Comparison of ENCODE assay signal across 25 cellular contexts in the genomic region with DNA sequence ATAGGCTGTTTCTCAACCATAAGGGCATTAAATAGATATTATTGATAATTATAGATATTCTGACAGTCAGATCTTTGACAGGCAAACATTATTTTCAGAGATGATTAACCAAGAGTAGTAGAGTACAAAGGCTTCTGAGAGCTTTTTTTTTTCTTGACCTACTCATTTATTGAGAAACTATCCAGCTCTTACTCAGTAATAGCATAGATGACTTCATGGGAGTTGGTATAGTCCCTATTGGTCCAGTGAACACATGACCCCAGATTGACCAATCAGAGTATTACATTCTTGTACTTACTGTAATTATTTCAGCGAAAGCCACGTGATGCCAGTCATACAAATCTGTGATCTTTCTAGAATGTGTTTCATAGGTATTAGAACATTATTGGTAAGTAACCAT.
"Had no signal": no experiment of that assay in that cellular context is flagged by ENCODE, and none has a peak within 500 bp of the region (broad histone marks: within the 10 kb centered on the region; RNA-seq: fewer than 3 reads in every experiment).

No MANE protein-coding gene starts in this region.

- H3K27me3 ChIP-seq: esophagus muscularis mucosa, right atrium auricular region, suprapubic skin, transverse colon, vagina had no signal

- H3K36me3 Mint-ChIP-seq: naive thymus-derived CD8-positive, alpha-beta T cell had no signal

- DNase-seq: dermis blood vessel endothelial cell; effector memory CD4-positive, alpha-beta T cell; foreskin melanocyte; head of caudate nucleus; left ventricle myocardium superior; lower lobe of right lung; naive thymus-derived CD8-positive, alpha-beta T cell; nephron progenitor cell; nucleus accumbens; stimulated activated CD4-positive, alpha-beta T cell treated with anti-CD3 and anti-CD28 coated beads, Interleukin-12 subunit alpha, Interleukin-12 subunit beta, amount 100 ng/mL, for 4 hours; stimulated activated CD4-positive, alpha-beta T cell treated with anti-CD3 and anti-CD28 coated beads, Interleukin-1b, Interleukin-23, amount 100 ng/mL, for 48 hours; stimulated activated CD4-positive, alpha-beta T cell treated with anti-CD3 and anti-CD28 coated beads, Interleukin-4, amount 100 ng/mL, for 1 hour; stimulated activated CD8-positive, alpha-beta memory T cell treated with anti-CD3 and anti-CD28 coated beads, Interleukin-4, amount 100 ng/mL, for 48 hours; stimulated activated naive CD4-positive, alpha-beta T cell; stimulated activated naive CD8-positive, alpha-beta T cell treated with anti-CD3 and anti-CD28 coated beads, Interleukin-15, amount 100 ng/mL, for 72 hours; transverse colon had no signal

- H3K4me3 ChIP-seq: esophagus muscularis mucosa, lower lobe of right lung, prostate gland, right atrium auricular region, smooth muscle cell, suprapubic skin, transverse colon, vagina had no signal

- H3K27ac ChIP-seq: esophagus muscularis mucosa, lower lobe of right lung, prostate gland, right atrium auricular region, suprapubic skin, transverse colon, vagina had no signal

- H3K9me3 ChIP-seq: esophagus muscularis mucosa, lower lobe of right lung, prostate gland, right atrium auricular region, suprapubic skin, transverse colon, vagina had no signal

- H3K4me1 ChIP-seq: esophagus muscularis mucosa, lower lobe of right lung, prostate gland, right atrium auricular region, suprapubic skin, transverse colon, vagina had no signal

- H3K4me3 Mint-ChIP-seq: naive thymus-derived CD8-positive, alpha-beta T cell; nephron progenitor cell; stimulated activated naive CD8-positive, alpha-beta T cell treated with anti-CD3 and anti-CD28 coated beads, Interleukin-15, amount 100 ng/mL, for 72 hours had no signal

- H3K9me3 Mint-ChIP-seq: nephron progenitor cell; stimulated activated naive CD8-positive, alpha-beta T cell treated with anti-CD3 and anti-CD28 coated beads, Interleukin-15, amount 100 ng/mL, for 72 hours had no signal

- ATAC-seq: left ventricle myocardium superior; lower lobe of right lung; naive thymus-derived CD8-positive, alpha-beta T cell; sciatic nerve; stimulated activated naive CD8-positive, alpha-beta T cell treated with anti-CD3 and anti-CD28 coated beads, Interleukin-15, amount 100 ng/mL, for 72 hours had no signal

- H3K27ac Mint-ChIP-seq: naive thymus-derived CD8-positive, alpha-beta T cell; nephron progenitor cell; stimulated activated naive CD8-positive, alpha-beta T cell treated with anti-CD3 and anti-CD28 coated beads, Interleukin-15, amount 100 ng/mL, for 72 hours had no signal

- H3K36me3 ChIP-seq: esophagus muscularis mucosa, lower lobe of right lung, prostate gland, right atrium auricular region, suprapubic skin, transverse colon, vagina had no signal

- H3K4me1 Mint-ChIP-seq: nephron progenitor cell; stimulated activated naive CD8-positive, alpha-beta T cell treated with anti-CD3 and anti-CD28 coated beads, Interleukin-15, amount 100 ng/mL, for 72 hours had no signal

- FAIRE-seq: endothelial cell of umbilical vein, keratinocyte had no signal

- H3K4me2 ChIP-seq: smooth muscle cell had no signal

- H3K27me3 Mint-ChIP-seq: naive thymus-derived CD8-positive, alpha-beta T cell; stimulated activated naive CD8-positive, alpha-beta T cell treated with anti-CD3 and anti-CD28 coated beads, Interleukin-15, amount 100 ng/mL, for 72 hours had no signal
